In the genomic region with DNA sequence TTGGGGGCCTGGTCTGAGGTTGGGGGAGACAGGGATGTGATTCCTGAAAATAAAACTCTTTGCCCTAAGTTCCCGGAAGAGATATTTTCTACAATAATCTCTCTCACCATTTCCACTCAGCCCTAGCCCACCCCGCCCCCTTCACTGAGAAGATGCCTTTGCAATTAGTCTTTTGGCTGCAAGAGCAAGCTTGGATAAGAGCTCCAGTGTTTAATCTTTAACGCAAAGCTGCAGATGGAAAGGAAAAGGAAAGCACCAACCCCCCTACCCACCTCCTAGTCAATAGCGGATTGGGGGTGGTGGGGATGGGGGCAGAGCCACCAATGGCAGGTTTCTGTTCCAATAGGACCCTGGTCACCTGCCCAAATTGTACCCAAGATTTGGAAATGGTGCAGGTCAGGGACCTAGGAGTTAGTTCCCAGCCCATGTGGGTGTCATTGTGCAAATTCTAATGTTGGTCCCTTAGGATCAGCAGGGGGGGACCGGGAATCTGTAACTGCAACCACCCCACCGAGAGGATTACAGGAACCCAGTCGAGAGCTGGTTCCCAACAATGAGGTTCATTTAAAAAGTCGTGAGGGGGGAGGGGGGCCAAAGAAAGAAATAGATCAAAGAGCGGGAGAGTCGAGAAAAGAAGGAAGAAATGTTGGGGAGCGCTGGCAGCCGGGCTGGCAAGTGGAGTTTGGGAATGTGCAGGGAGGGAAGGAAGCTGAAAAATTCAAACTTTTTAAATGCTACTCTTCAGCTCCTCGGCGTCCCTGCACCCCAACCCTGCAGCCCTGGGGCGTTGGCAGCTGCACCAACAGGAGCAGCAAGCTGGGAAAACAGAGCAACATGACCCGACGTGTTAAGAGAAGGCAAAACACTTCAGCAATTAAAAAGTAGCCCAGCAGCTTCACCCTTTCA, we compare ENCODE assay signal across 9 cellular contexts. TPM values are rescaled to one million over a fixed set of nuclear protein-coding genes. Genes with fewer than 3 reads are reported as not detected.
DNase-seq lines count a peak whose midpoint lies in the region; ATAC-seq and TF ChIP-seq lines count a peak whose summit lies in the region.
"Had no signal": no experiment of that assay in that cellular context is flagged by ENCODE, and none has a peak within 500 bp of the region (broad histone marks: within the 10 kb centered on the region; RNA-seq: fewer than 3 reads in every experiment).

No MANE protein-coding gene starts in this region.

- POLR2A ChIA-PET in activated B cell treated with CpG ODN at 0.5 μM for 24 hours (lab: Charles Lee): interaction anchor here (0.6 to 19.6 kb wide), 39 partner anchors 10 to 846 kb away, joined by 3 to 2953 read pairs (median 8); partner anchors contain the start of gene ERH

- peak overlapping the region; percentile 100 for H3K27ac Mint-ChIP-seq in activated naive CD4-positive, alpha-beta T cell treated with anti-CD3 and anti-CD28 coated beads for 36 hours
- peak overlapping the region; percentile 99 for H3K27ac Mint-ChIP-seq in activated B cell treated with CpG ODN at 0.5 μM for 24 hours

- intact Hi-C loops in activated naive CD4-positive, alpha-beta T cell treated with anti-CD3 and anti-CD28 coated beads for 36 hours (cut with micrococcal nuclease): loop anchor here (5.0 to 10.0 kb wide), 3 partner anchors 186 to 1863 kb away; partner anchors contain the start of genes ACTN1 and SUSD6
- intact Hi-C loops in activated B cell treated with CpG ODN at 0.5 μM for 24 hours (cut with micrococcal nuclease) (no loop called here), prostate gland (cut with DNase I) (loop anchor here (5.0 kb wide), 2 partner anchors 244 to 264 kb away; no protein-coding TSS in a partner anchor)

- no peaks in the 10 kb centered on the region for H3K9me3 Mint-ChIP-seq in activated naive CD4-positive, alpha-beta T cell treated with anti-CD3 and anti-CD28 coated beads for 36 hours
- no peaks in the 10 kb centered on the region for H3K9me3 Mint-ChIP-seq in activated B cell treated with CpG ODN at 0.5 μM for 24 hours

- 1% methylated on average over 17 of the region's 17 CpGs for WGBS in prostate gland

- no peaks in the 10 kb centered on the region for H3K9me3 ChIP-seq in prostate gland

- peaks cover 7 to 14% of the 10 kb centered on the region in 2 donors for H3K36me3 ChIP-seq in prostate gland

- peak overlapping the region; percentile 86 to 94 for H3K4me3 ChIP-seq in prostate gland

- H3K27me3 ChIP-seq in foreskin keratinocyte (no peaks in the 10 kb centered on the region), prostate gland (replicated peaks; ENCODE audit: insufficient read depth) (no peaks in the 10 kb centered on the region)

- no peak for TF ChIP-seq CTCF in activated B cell treated with CpG ODN at 0.5 μM for 24 hours (IDR thresholded peaks at IDR 0.05)
- no peak for TF ChIP-seq CTCF in foreskin keratinocyte (conservative IDR thresholded peaks at IDR 0.05)
- TF ChIP-seq CTCF in prostate gland (IDR thresholded peaks at IDR 0.05): no peak

- peak overlapping the region; percentile 90 for H3K4me3 Mint-ChIP-seq in activated naive CD4-positive, alpha-beta T cell treated with anti-CD3 and anti-CD28 coated beads for 36 hours
- peak overlapping the region; percentile 100 for H3K4me3 Mint-ChIP-seq in activated B cell treated with CpG ODN at 0.5 μM for 24 hours

- ATAC-seq in activated B cell treated with CpG ODN at 0.5 μM for 24 hours (ENCODE audit: low read depth) (no peak), foreskin keratinocyte (no peak), GM19397 (IDR thresholded peaks at IDR 0.05; ENCODE audit: unreplicated experiment) (no peak), HG02885 (IDR thresholded peaks at IDR 0.05; ENCODE audit: poor library complexity, unreplicated experiment) (no peak)
- ATAC-seq: left colon had no signal

- TF ChIP-seq POLR2A in prostate gland (IDR thresholded peaks at IDR 0.05): no peak

- CTCF ChIA-PET in activated naive CD4-positive, alpha-beta T cell treated with anti-CD3 and anti-CD28 coated beads for 36 hours (lab: Charles Lee): interaction anchor here (0.7 to 16.7 kb wide), 15 partner anchors 10 to 857 kb away, joined by 3 to 270 read pairs (median 5); no protein-coding TSS in a partner anchor
- CTCF ChIA-PET in activated B cell treated with CpG ODN at 0.5 μM for 24 hours (lab: Charles Lee): interaction anchor here (2.0 to 9.4 kb wide), 3 partner anchors 25 to 543 kb away, joined by 6 to 121 read pairs (median 79); no protein-coding TSS in a partner anchor

- peaks cover 40% of the 10 kb centered on the region for H3K4me1 Mint-ChIP-seq in activated naive CD4-positive, alpha-beta T cell treated with anti-CD3 and anti-CD28 coated beads for 36 hours (ENCODE audit: low read depth)
- peaks cover 39% of the 10 kb centered on the region for H3K4me1 Mint-ChIP-seq in activated B cell treated with CpG ODN at 0.5 μM for 24 hours

- H3K36me3 Mint-ChIP-seq in activated naive CD4-positive, alpha-beta T cell treated with anti-CD3 and anti-CD28 coated beads for 36 hours (ENCODE audit: low read depth): peaks cover 56% of the 10 kb centered on the region
- peaks cover 81% of the 10 kb centered on the region for H3K36me3 Mint-ChIP-seq in activated B cell treated with CpG ODN at 0.5 μM for 24 hours (ENCODE audit: low read depth)

- no peaks in the 10 kb centered on the region for H3K27me3 Mint-ChIP-seq in activated naive CD4-positive, alpha-beta T cell treated with anti-CD3 and anti-CD28 coated beads for 36 hours (ENCODE audit: low read depth)
- H3K27me3 Mint-ChIP-seq in activated B cell treated with CpG ODN at 0.5 μM for 24 hours: no peaks in the 10 kb centered on the region

- H3K27ac ChIP-seq in foreskin keratinocyte (peak overlapping the region; percentile 99), prostate gland (peak overlapping the region; percentile 99 to 100)

- peak; percentile 50 for DNase-seq in activated naive CD4-positive, alpha-beta T cell treated with anti-CD3 and anti-CD28 coated beads for 36 hours
- DNase-seq in activated naive CD4-positive, alpha-beta T cell (lab: John Stamatoyannopoulos, UW): no peak
- DNase-seq in activated B cell treated with CpG ODN at 0.5 μM for 24 hours (no peak), foreskin keratinocyte (no peak), prostate gland (ENCODE audit: low spot score) (no peak), UCSD-AML1 (lab: John Stamatoyannopoulos, UW; ENCODE audit: unreplicated experiment) (no peak)

- H3K4me1 ChIP-seq in foreskin keratinocyte (no peaks in the 10 kb centered on the region), prostate gland (replicated peaks) (no peaks in the 10 kb centered on the region)

RNA-seq across cellular contexts. Expression of gene ZFP36L1, which starts 1.5 kb away (rescaled TPM):
- 10 to 100 TPM; 76.8 to 85.1 TPM for total RNA-seq in activated naive CD4-positive, alpha-beta T cell treated with anti-CD3 and anti-CD28 coated beads for 36 hours
- total RNA-seq in activated B cell treated with CpG ODN at 0.5 μM for 24 hours: 814 and 884 TPM in 2 replicates
- 169 and 246 TPM in 2 replicates for total RNA-seq in foreskin keratinocyte
- 108 and 116 TPM in 2 replicates for polyA plus RNA-seq in foreskin keratinocyte
- total RNA-seq in prostate gland: 100 to 1,000 TPM; 359 to 556 TPM
